ENCODE assay signal across 22 cellular contexts in genomic region chr6:105764318-105764717, GRCh38.
"Had no signal": no experiment of that assay in that cellular context is flagged by ENCODE, and none has a peak within 500 bp of the region (broad histone marks: within the 10 kb centered on the region; RNA-seq: fewer than 3 reads in every experiment).

No MANE protein-coding gene starts in this region.

- H3K27me3 Mint-ChIP-seq: stimulated activated memory B cell treated with anti-CD40 and anti-IgM and Interleukin-4, amounts not matched to agents 10 μg/mL and 1 μg/mL and 100 μg/mL, for 72 hours had no signal

- FAIRE-seq: colon, pancreas, urothelium cell line had no signal

- H3K27ac ChIP-seq: dorsolateral prefrontal cortex, gastroesophageal sphincter, heart left ventricle, hepatocyte, left lung, pancreas, spleen, testis, tibial artery, upper lobe of left lung had no signal

- H3K4me3 ChIP-seq: dorsolateral prefrontal cortex, gastroesophageal sphincter, heart left ventricle, hepatocyte, left lung, pancreas, spleen, testis, tibial artery, upper lobe of left lung had no signal

- DNase-seq: dorsolateral prefrontal cortex; effector CD4-positive, alpha-beta T cell; foreskin fibroblast; heart left ventricle; left cardiac atrium; left lung; natural killer cell; occipital lobe; pancreas; spleen; stimulated activated CD4-positive, alpha-beta T cell treated with anti-CD3 and anti-CD28 coated beads, Interleukin-4, amount 100 ng/mL, for 4 hours; stimulated activated naive CD8-positive, alpha-beta T cell treated with anti-CD3 and anti-CD28 coated beads, Interleukin-15, Interleukin-2, amounts not matched to agents 100 U/mL and 50 U/mL, for 24 hours; substantia nigra; testis; tibial artery; upper lobe of left lung had no signal

- H3K79me2 ChIP-seq: hepatocyte had no signal

- H3K4me1 ChIP-seq: heart left ventricle, left lung, spleen, upper lobe of left lung had no signal

- H3K27me3 ChIP-seq: gastroesophageal sphincter, heart left ventricle, hepatocyte, left lung, pancreas, spleen, testis, tibial artery, upper lobe of left lung had no signal

- H3K36me3 Mint-ChIP-seq: natural killer cell; stimulated activated memory B cell treated with anti-CD40 and anti-IgM and Interleukin-4, amounts not matched to agents 10 μg/mL and 1 μg/mL and 100 μg/mL, for 72 hours had no signal

- H3K36me3 ChIP-seq: gastroesophageal sphincter, heart left ventricle, left lung, pancreas, spleen, tibial artery, upper lobe of left lung had no signal

- H3K9me3 Mint-ChIP-seq: natural killer cell; stimulated activated memory B cell treated with anti-CD40 and anti-IgM and Interleukin-4, amounts not matched to agents 10 μg/mL and 1 μg/mL and 100 μg/mL, for 72 hours had no signal

- H2AFZ ChIP-seq: hepatocyte had no signal

- H3K9me3 ChIP-seq: gastroesophageal sphincter, heart left ventricle, left lung, pancreas, spleen, testis, tibial artery, upper lobe of left lung had no signal

- H3K4me1 Mint-ChIP-seq: natural killer cell; stimulated activated memory B cell treated with anti-CD40 and anti-IgM and Interleukin-4, amounts not matched to agents 10 μg/mL and 1 μg/mL and 100 μg/mL, for 72 hours had no signal

- H3K4me3 Mint-ChIP-seq: natural killer cell; stimulated activated memory B cell treated with anti-CD40 and anti-IgM and Interleukin-4, amounts not matched to agents 10 μg/mL and 1 μg/mL and 100 μg/mL, for 72 hours had no signal

- H3K4me2 ChIP-seq: hepatocyte had no signal

- H3K27ac Mint-ChIP-seq: natural killer cell; progenitor cell of endocrine pancreas; stimulated activated memory B cell treated with anti-CD40 and anti-IgM and Interleukin-4, amounts not matched to agents 10 μg/mL and 1 μg/mL and 100 μg/mL, for 72 hours had no signal
